Comparison of ENCODE assay signal across 13 cellular contexts in the genomic region with DNA sequence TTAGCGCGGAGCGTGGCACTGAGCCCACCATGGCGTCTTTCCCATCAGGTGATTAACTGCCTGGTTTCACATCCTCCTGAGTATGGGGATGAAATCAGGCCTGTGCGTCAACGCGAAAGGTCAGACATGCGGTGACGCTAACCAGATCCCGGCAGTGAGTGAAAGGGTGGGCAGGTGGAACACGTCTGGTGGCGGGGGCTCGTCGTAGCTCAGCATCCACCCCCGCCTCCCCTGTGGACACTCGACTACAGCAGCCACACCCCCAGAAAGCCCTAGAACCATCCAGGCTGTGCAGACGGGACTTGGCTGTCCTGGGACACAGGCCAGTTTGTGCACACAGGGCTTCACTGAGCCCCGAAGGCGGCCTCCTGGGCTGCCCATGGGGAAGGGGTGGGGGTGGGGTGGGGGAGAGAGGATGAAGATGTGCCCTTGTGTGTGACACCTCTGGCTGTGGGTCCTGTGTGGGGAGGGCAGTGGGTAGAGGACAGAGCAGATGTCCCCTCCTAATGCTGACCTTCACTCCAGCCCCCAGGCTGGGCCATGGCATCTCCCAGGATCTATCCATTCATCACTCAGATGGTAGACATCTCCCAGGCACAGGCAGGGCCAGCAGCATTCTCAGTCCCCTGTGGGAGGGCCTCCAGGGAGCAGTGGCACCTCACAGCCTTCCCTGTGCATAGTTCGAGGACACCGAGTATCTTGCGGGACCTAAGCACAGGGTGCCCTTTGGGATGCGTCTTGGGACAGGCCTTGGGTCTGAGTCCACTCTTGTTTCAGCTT. TPM values are rescaled to one million over a fixed set of nuclear protein-coding genes. Genes with fewer than 3 reads are reported as not detected.
DNase-seq lines count a peak whose midpoint lies in the region; ATAC-seq, FAIRE-seq and TF ChIP-seq lines count a peak whose summit lies in the region.
"Had no signal": no experiment of that assay in that cellular context is flagged by ENCODE, and none has a peak within 500 bp of the region (broad histone marks: within the 10 kb centered on the region; RNA-seq: fewer than 3 reads in every experiment).

No MANE protein-coding gene starts in this region.

- H3K9me3 ChIP-seq in kidney (ENCODE audit: control insufficient read depth in 1 of 2, low read length in 2 of 2) (no peaks in the 10 kb centered on the region), skeletal muscle tissue (ENCODE audit: control insufficient read depth in 3 of 3, low read length in 3 of 3) (no peaks in the 10 kb centered on the region)
- H3K9me3 ChIP-seq in naive thymus-derived CD4-positive, alpha-beta T cell (ENCODE audit: control insufficient read depth in 2 of 3, low read length in 3 of 3), result no peaks in the 10 kb centered on the region
- H3K9me3 ChIP-seq: BLaER1, SJSA1 had no signal

- POLR2A ChIA-PET in naive thymus-derived CD4-positive, alpha-beta T cell (lab: Charles Lee), result no interaction called here

- H3K9ac ChIP-seq in kidney (ENCODE audit: low read length in 2 of 2) (no peak overlapping the region), skeletal muscle tissue (ENCODE audit: low read depth in 1 of 3, low read length in 3 of 3) (peak overlapping the region in 2 of 3 donors; percentile 56 to 77)
- H3K9ac ChIP-seq: BLaER1, parathyroid adenoma had no signal

- H3K36me3 ChIP-seq in kidney (ENCODE audit: control insufficient read depth in 1 of 2, insufficient read depth in 2 of 2, low read length in 2 of 2) (no peaks in the 10 kb centered on the region), skeletal muscle tissue (ENCODE audit: control insufficient read depth in 3 of 3, insufficient read depth in 3 of 3, low read length in 3 of 3) (peaks cover 0 to 4% (median 0%) of the 10 kb centered on the region in 3 donors)
- no peaks in the 10 kb centered on the region for H3K36me3 ChIP-seq in naive thymus-derived CD4-positive, alpha-beta T cell (ENCODE audit: control insufficient read depth in 2 of 3, insufficient read depth in 3 of 3, low read length in 3 of 3)
- H3K36me3 ChIP-seq: BLaER1, SJSA1 had no signal

- H3K4me1 ChIP-seq in kidney (ENCODE audit: control insufficient read depth in 1 of 2, insufficient read depth in 1 of 2, low read depth in 1 of 2, low read length in 2 of 2), result no peaks in the 10 kb centered on the region
- H3K4me1 ChIP-seq in skeletal muscle tissue (ENCODE audit: control insufficient read depth in 3 of 3, insufficient read depth in 3 of 3, low read length in 3 of 3), result peaks cover 8 to 45% (median 41%) of the 10 kb centered on the region in 3 donors
- H3K4me1 ChIP-seq in naive thymus-derived CD4-positive, alpha-beta T cell (ENCODE audit: control insufficient read depth in 2 of 2, insufficient read depth in 2 of 2, low read length in 2 of 2), result no peaks in the 10 kb centered on the region
- H3K4me1 ChIP-seq: parathyroid adenoma had no signal

- no peak for TF ChIP-seq CTCF in chondrocyte (IDR thresholded peaks at IDR 0.05)
- TF ChIP-seq CTCF in kidney (IDR thresholded peaks at IDR 0.05; ENCODE audit: borderline replicate concordance, extremely low read depth, insufficient read depth), result no peak

- H3K9me3 Mint-ChIP-seq in chondrocyte (ENCODE audit: low read depth), result no peaks in the 10 kb centered on the region
- no peaks in the 10 kb centered on the region for H3K9me3 Mint-ChIP-seq in naive thymus-derived CD4-positive, alpha-beta T cell

- no peak for FAIRE-seq in kidney (lab: Jason Lieb, UNC)

- in situ Hi-C loops in G401 (cut with HindIII; ENCODE audit: low sequenced_read_pairs), result no loop called here

- H3K4me1 Mint-ChIP-seq in chondrocyte (ENCODE audit: low read depth), result peaks cover 67% of the 10 kb centered on the region
- peaks cover 0 to 7% (median 0%) of the 10 kb centered on the region in 7 donors for H3K4me1 Mint-ChIP-seq in naive thymus-derived CD4-positive, alpha-beta T cell

- intact Hi-C loops in kidney (cut with DNase I), result no loop called here
- intact Hi-C loops in naive thymus-derived CD4-positive, alpha-beta T cell (cut with micrococcal nuclease), result no loop called here

- H3K4me3 Mint-ChIP-seq in chondrocyte (ENCODE audit: unreplicated experiment), result no peak overlapping the region
- H3K4me3 Mint-ChIP-seq in naive thymus-derived CD4-positive, alpha-beta T cell, result no peak overlapping the region

- peak overlapping the region; percentile 89 for H3K27ac Mint-ChIP-seq in chondrocyte (ENCODE audit: unreplicated experiment)
- no peak overlapping the region for H3K27ac Mint-ChIP-seq in naive thymus-derived CD4-positive, alpha-beta T cell

- ATAC-seq in GM21367 (IDR thresholded peaks at IDR 0.05; ENCODE audit: unreplicated experiment) (no peak), HG03039 (IDR thresholded peaks at IDR 0.05; ENCODE audit: unreplicated experiment) (no peak)
- ATAC-seq in naive thymus-derived CD4-positive, alpha-beta T cell, result no peak

- H3K27ac ChIP-seq in kidney (ENCODE audit: low read depth in 2 of 2, low read length in 2 of 2), result peak overlapping the region in 1 of 2 donors; percentile 72
- H3K27ac ChIP-seq in skeletal muscle tissue (ENCODE audit: low read depth, low read length), result peak overlapping the region; percentile 92
- no peak overlapping the region for H3K27ac ChIP-seq in naive thymus-derived CD4-positive, alpha-beta T cell (ENCODE audit: low read depth, low read length)
- H3K27ac ChIP-seq: BLaER1, parathyroid adenoma, SJSA1 had no signal

- CTCF ChIA-PET in naive thymus-derived CD4-positive, alpha-beta T cell (lab: Charles Lee), result no interaction called here

- no peaks in the 10 kb centered on the region for H3K27me3 Mint-ChIP-seq in chondrocyte (ENCODE audit: low read depth)
- no peaks in the 10 kb centered on the region for H3K27me3 Mint-ChIP-seq in naive thymus-derived CD4-positive, alpha-beta T cell

- H3K27me3 ChIP-seq in skeletal muscle tissue (ENCODE audit: control insufficient read depth in 3 of 3, insufficient read depth in 3 of 3, low read length in 3 of 3), result no peaks in the 10 kb centered on the region
- no peaks in the 10 kb centered on the region for H3K27me3 ChIP-seq in naive thymus-derived CD4-positive, alpha-beta T cell (ENCODE audit: control insufficient read depth in 2 of 2, insufficient read depth in 2 of 2, low read length in 2 of 2)
- H3K27me3 ChIP-seq: BLaER1, SJSA1 had no signal

- peaks cover 15% of the 10 kb centered on the region for H3K36me3 Mint-ChIP-seq in chondrocyte (ENCODE audit: low read depth)
- H3K36me3 Mint-ChIP-seq in naive thymus-derived CD4-positive, alpha-beta T cell, result peaks cover 0 to 4% (median 0%) of the 10 kb centered on the region in 5 donors

- no peak overlapping the region for H3K4me3 ChIP-seq in kidney (ENCODE audit: low read length in 2 of 2)
- H3K4me3 ChIP-seq in skeletal muscle tissue (ENCODE audit: low read length in 3 of 3), result peak overlapping the region in 2 of 3 donors; percentile 21 to 49
- no peak overlapping the region for H3K4me3 ChIP-seq in naive thymus-derived CD4-positive, alpha-beta T cell (ENCODE audit: low read length)
- H3K4me3 ChIP-seq: BLaER1, SJSA1 had no signal

- peak; percentile 42 for DNase-seq in G401 (ENCODE audit: low spot score)
- peak; percentile 82 for DNase-seq in chondrocyte (ENCODE audit: low spot score)
- peak; percentile 59 for DNase-seq in kidney
- DNase-seq in KG1 (lab: John Stamatoyannopoulos, UW), result no peak
- no peak for DNase-seq in naive thymus-derived CD4-positive, alpha-beta T cell
- DNase-seq: GDM1, NCI-H2171 had no signal

RNA-seq across cellular contexts. Expression of a gene that starts 27.5 kb away (rescaled TPM):
- total RNA-seq in G401 (2014; rRNA removed; shearing (Covaris generic)), result not detected in 2 replicates
- 176 to 329 TPM (median 178 TPM) in 3 replicates for total RNA-seq in chondrocyte
- total RNA-seq in kidney, result 8.8 TPM
- polyA plus RNA-seq in kidney (ENCODE audit: insufficient read depth, low read depth, low replicate concordance), result 17.3 TPM
- 31.8 TPM for total RNA-seq in skeletal muscle tissue
- 10 to 100 TPM in 1 of 5 experiments, 1 to 10 TPM in 1, under 1 TPM in 2, not detected in 1; 0.59 to 13.2 (median 0.95) TPM for total RNA-seq in naive thymus-derived CD4-positive, alpha-beta T cell
- 1 to 10 TPM in 1 of 2 donors, under 1 TPM in 1; 0.52 to 1.9 TPM for polyA plus RNA-seq in naive thymus-derived CD4-positive, alpha-beta T cell

Comparison
In these comparisons a context has a peak if more than half of its experiments do, and no peak if none do; other contexts are left out.
1. DNase-seq: peak in G401 (single experiment), chondrocyte (single experiment) and kidney (single experiment); none in KG1 (single experiment) and naive thymus-derived CD4-positive, alpha-beta T cell (0 of 9).
2. H3K4me3 ChIP-seq: peak in skeletal muscle tissue (2 of 3); none in kidney (0 of 2) and naive thymus-derived CD4-positive, alpha-beta T cell (single experiment).
3. H3K9ac ChIP-seq: peak in skeletal muscle tissue (2 of 3); none in kidney (0 of 2).